ENCODE assay signal across 8 cellular contexts in genomic region chr18:47930086-47930843, GRCh38. TPM values are rescaled to one million over a fixed set of nuclear protein-coding genes. Genes with fewer than 3 reads are reported as not detected.
DNase-seq lines count a peak whose midpoint lies in the region; ATAC-seq and TF ChIP-seq lines count a peak whose summit lies in the region.

SMAD2 (minus strand) TSS chr18:47930659; CDS start chr18:47896756, 33,903 bp downstream.

- H3K4me1 Mint-ChIP-seq in activated CD8-positive, alpha-beta T cell treated with anti-CD3 and anti-CD28 coated beads, Interleukin-2, amount 10 ng/mL, durations not matched to agents 7 days and 5 days (ENCODE audit: low read depth), result peaks cover 51% of the 10 kb centered on the region
- peaks cover 33% of the 10 kb centered on the region for H3K4me1 Mint-ChIP-seq in memory B cell

- POLR2A ChIA-PET in activated CD8-positive, alpha-beta T cell treated with anti-CD3 and anti-CD28 coated beads, Interleukin-2, amount 10 ng/mL, durations not matched to agents 7 days and 5 days (lab: Charles Lee), result interaction anchor here (0.6 to 2.2 kb wide), 9 partner anchors 12 to 157 kb away, joined by 3 to 13 read pairs (median 3); no protein-coding TSS in a partner anchor

- H3K27ac Mint-ChIP-seq in activated CD8-positive, alpha-beta T cell treated with anti-CD3 and anti-CD28 coated beads, Interleukin-2, amount 10 ng/mL, durations not matched to agents 7 days and 5 days, result peak within 1 kb of the TSS; percentile 86
- H3K27ac Mint-ChIP-seq in memory B cell, result peak within 1 kb of the TSS; percentile 90

- H3K9me3 Mint-ChIP-seq in activated CD8-positive, alpha-beta T cell treated with anti-CD3 and anti-CD28 coated beads, Interleukin-2, amount 10 ng/mL, durations not matched to agents 7 days and 5 days (ENCODE audit: insufficient read depth), result no peaks in the 10 kb centered on the region
- no peaks in the 10 kb centered on the region for H3K9me3 Mint-ChIP-seq in memory B cell

- CTCF ChIA-PET in activated CD8-positive, alpha-beta T cell treated with anti-CD3 and anti-CD28 coated beads, Interleukin-2, amount 10 ng/mL, durations not matched to agents 7 days and 5 days (lab: Charles Lee), result interaction anchor here (0.6 to 1.0 kb wide), 3 partner anchors 54 to 68 kb away, joined by 3 read pairs; no protein-coding TSS in a partner anchor

- TF ChIP-seq CTCF in AG10803 (conservative IDR thresholded peaks at IDR 0.05; ENCODE audit: low read length), result no peak

- peak within 1 kb of the TSS; percentile 91 for H3K4me3 Mint-ChIP-seq in activated CD8-positive, alpha-beta T cell treated with anti-CD3 and anti-CD28 coated beads, Interleukin-2, amount 10 ng/mL, durations not matched to agents 7 days and 5 days
- H3K4me3 Mint-ChIP-seq in memory B cell, result peak within 1 kb of the TSS; percentile 89

- H3K36me3 Mint-ChIP-seq in activated CD8-positive, alpha-beta T cell treated with anti-CD3 and anti-CD28 coated beads, Interleukin-2, amount 10 ng/mL, durations not matched to agents 7 days and 5 days (ENCODE audit: low read depth), result peaks cover 27% of the 10 kb centered on the region
- no peaks in the 10 kb centered on the region for H3K36me3 Mint-ChIP-seq in memory B cell

- H3K27me3 Mint-ChIP-seq in activated CD8-positive, alpha-beta T cell treated with anti-CD3 and anti-CD28 coated beads, Interleukin-2, amount 10 ng/mL, durations not matched to agents 7 days and 5 days (ENCODE audit: low read depth), result peaks cover 10% of the 10 kb centered on the region
- no peaks in the 10 kb centered on the region for H3K27me3 Mint-ChIP-seq in memory B cell

- H3K4me3 ChIP-seq in AG10803 (ENCODE audit: low read length), result peak within 1 kb of the TSS; percentile 83

- ATAC-seq in GM19025 (IDR thresholded peaks at IDR 0.05; ENCODE audit: low read depth, unreplicated experiment) (peak; percentile 38), HG03354 (IDR thresholded peaks at IDR 0.05; ENCODE audit: poor library complexity, severe bottlenecking, unreplicated experiment) (peak; percentile 45), memory B cell (ENCODE audit: low read depth) (peak; percentile 37)
- ATAC-seq in activated CD8-positive, alpha-beta T cell treated with anti-CD3 and anti-CD28 coated beads, Interleukin-2, amount 10 ng/mL, durations not matched to agents 7 days and 5 days, result peak; percentile 34

- DNase-seq in AG10803 (ENCODE audit: low read depth), result peak; percentile 70
- DNase-seq in NCI-H774 (lab: John Stamatoyannopoulos, UW), result peak; percentile 88
- peak; percentile 84 for DNase-seq in activated CD8-positive, alpha-beta T cell treated with anti-CD3 and anti-CD28 coated beads, Interleukin-2, amount 10 ng/mL, durations not matched to agents 7 days and 5 days
- peak; percentile 64 for DNase-seq in effector CD8-positive, alpha-beta T cell (lab: John Stamatoyannopoulos, UW)
- DNase-seq in memory B cell (ENCODE audit: low spot score in 2 of 2), result peak; percentile 58 to 70
- peak; percentile 60 for DNase-seq in stimulated activated CD8-positive, alpha-beta memory T cell treated with anti-CD3 and anti-CD28 coated beads, Interleukin-12 subunit alpha, Interleukin-12 subunit beta, amount 100 ng/mL, for 1 hour (ENCODE audit: low read depth)

RNA-seq across cellular contexts. Expression of gene SMAD2, which starts in this region (rescaled TPM):
- 100 to 1,000 TPM; 136 to 140 TPM for total RNA-seq in activated CD8-positive, alpha-beta T cell treated with anti-CD3 and anti-CD28 coated beads, Interleukin-2, amount 10 ng/mL, durations not matched to agents 7 days and 5 days

Comparison
In these comparisons a context has a peak if more than half of its experiments do, and no peak if none do; other contexts are left out.
1. Peak in every context shown above with its lines: DNase-seq, ATAC-seq and H3K4me3 ChIP-seq.